In the genomic region with DNA sequence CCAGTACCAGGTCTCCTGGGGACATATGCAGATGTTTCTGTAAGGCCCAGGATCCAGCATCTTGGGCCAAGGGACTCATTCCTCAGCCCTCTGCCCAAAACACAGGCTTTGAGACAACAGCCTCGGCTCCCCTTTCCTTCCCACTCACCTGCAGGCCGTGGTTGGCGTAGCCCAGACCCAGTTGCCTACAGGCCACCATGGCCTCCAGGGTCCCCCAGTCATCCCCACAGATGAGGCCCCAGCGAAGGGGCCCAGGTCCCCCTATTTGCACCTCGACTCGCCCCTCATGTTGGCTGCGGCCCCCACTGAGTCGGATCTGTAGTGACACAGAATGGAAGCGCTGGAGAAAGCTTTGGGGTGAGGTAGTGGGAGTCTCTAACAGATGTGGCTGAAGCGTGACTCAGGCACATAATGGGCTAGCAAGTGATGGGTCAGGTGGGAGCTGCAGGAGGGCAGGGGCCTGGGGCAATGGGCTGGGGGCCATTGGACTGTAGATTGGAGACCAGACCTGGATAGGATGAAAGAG, we compare ENCODE assay signal across 39 cellular contexts. TPM values are rescaled to one million over a fixed set of nuclear protein-coding genes. Genes with fewer than 3 reads are reported as not detected.
"Had no signal": no experiment of that assay in that cellular context is flagged by ENCODE, and none has a peak within 500 bp of the region (broad histone marks: within the 10 kb centered on the region; RNA-seq: fewer than 3 reads in every experiment).

No MANE protein-coding gene starts in this region.

- H3K4me3 ChIP-seq: esophagus squamous epithelium, gastroesophageal sphincter had no signal

- DNase-seq: activated B cell treated with CpG ODN at 0.5 μM for 24 hours; activated CD4-positive, alpha-beta T cell treated with anti-CD3 and anti-CD28 coated beads for 48 hours; activated CD4-positive, alpha-beta T cell treated with anti-CD3 and anti-CD28 coated beads, Interleukin-2, amount 50 U/mL, for 1 hour; activated CD4-positive, alpha-beta T cell treated with anti-CD3 and anti-CD28 coated beads, Interleukin-2, amount 50 U/mL, for 48 hours; activated CD8-positive, alpha-beta memory T cell treated with anti-CD3 and anti-CD28 coated beads for 24 hours; activated CD8-positive, alpha-beta T cell treated with anti-CD3 and anti-CD28 coated beads for 36 hours; activated effector memory CD4-positive, alpha-beta T cell treated with Interleukin-2 at 50 U/mL for 16 hours; activated gamma-delta T cell treated with Interleukin-2 at 50 U/mL for 16 hours; activated naive CD4-positive, alpha-beta T cell treated with anti-CD3 and anti-CD28 coated beads, Interleukin-2, amount 50 U/mL, for 16 hours; activated naive CD4-positive, alpha-beta T cell treated with Interleukin-2 at 50 U/mL for 16 hours; activated T-cell treated with anti-CD3 and anti-CD28 coated beads, Interleukin-2, amount 50 U/mL, for 4 hours; amniotic stem cell; anterior cingulate cortex; brain microvascular endothelial cell; cortex of kidney; dermis blood vessel endothelial cell; effector CD8-positive, alpha-beta T cell; esophagus squamous epithelium; foreskin melanocyte; T-helper 1 cell; T-helper 17 cell; T1000; WERI-Rb-1 had no signal

- H3K27me3 ChIP-seq: brain microvascular endothelial cell had no signal

- H3K9me3 ChIP-seq: esophagus squamous epithelium, gastroesophageal sphincter had no signal

- H3K27ac ChIP-seq: brain microvascular endothelial cell, epithelial cell of prostate, esophagus squamous epithelium, gastroesophageal sphincter, WERI-Rb-1 had no signal

- FAIRE-seq: astrocyte, bronchial epithelial cell, colon, endometrium, endothelial cell of umbilical vein had no signal

- H3K27ac Mint-ChIP-seq: activated B cell treated with CpG ODN at 0.5 μM for 24 hours; activated CD8-positive, alpha-beta T cell treated with anti-CD3 and anti-CD28 coated beads for 36 hours; activated naive CD8-positive, alpha-beta T cell; activated T-helper 17 cell treated with anti-CD3 and anti-CD28 coated beads, Interleukin-2, amount 50 U/mL, for 72 hours; T-helper 17 cell; T-helper 2 cell treated with Interferon-gamma antibody and Interleukin-4, amounts not matched to agents 5 μg/mL and 100 μg/mL, for 36 hours had no signal

- ATAC-seq: activated CD4-positive, CD25-positive, alpha-beta regulatory T cell treated with anti-CD3 and anti-CD28 coated beads, Interleukin-2, amount 50 U/mL, for 24 hours; activated CD8-positive, alpha-beta T cell treated with anti-CD3 and anti-CD28 coated beads for 36 hours; activated T-cell treated with anti-CD3 and anti-CD28 coated beads, Interleukin-2, amount 50 U/mL, for 4 hours; activated T-helper 17 cell treated with anti-CD3 and anti-CD28 coated beads, Interleukin-2, amount 50 U/mL, for 72 hours; gastroesophageal sphincter; T-helper 17 cell had no signal

- H3K27me3 Mint-ChIP-seq: activated B cell treated with CpG ODN at 0.5 μM for 24 hours had no signal

- H3K9me3 Mint-ChIP-seq: activated CD8-positive, alpha-beta T cell treated with anti-CD3 and anti-CD28 coated beads for 36 hours; activated T-cell treated with anti-CD3 and anti-CD28 coated beads, Interleukin-2, amount 50 U/mL, for 4 hours; activated T-helper 17 cell treated with anti-CD3 and anti-CD28 coated beads, Interleukin-2, amount 50 U/mL, for 72 hours; central memory CD8-positive, alpha-beta T cell; T-helper 2 cell treated with Interferon-gamma antibody and Interleukin-4, amounts not matched to agents 5 μg/mL and 100 μg/mL, for 36 hours had no signal

- H3K4me3 Mint-ChIP-seq: activated B cell treated with CpG ODN at 0.5 μM for 24 hours; activated CD8-positive, alpha-beta T cell treated with anti-CD3 and anti-CD28 coated beads for 36 hours; activated naive CD8-positive, alpha-beta T cell; activated T-cell treated with anti-CD3 and anti-CD28 coated beads, Interleukin-2, amount 50 U/mL, for 4 hours; activated T-helper 17 cell treated with anti-CD3 and anti-CD28 coated beads, Interleukin-2, amount 50 U/mL, for 72 hours; central memory CD8-positive, alpha-beta T cell; T-helper 17 cell; T-helper 2 cell treated with Interferon-gamma antibody and Interleukin-4, amounts not matched to agents 5 μg/mL and 100 μg/mL, for 36 hours had no signal

RNA-seq across cellular contexts. Expression of a gene that starts 9.5 kb away (rescaled TPM):
- total RNA-seq: cardiac septum, dermis blood vessel endothelial cell, fibroblast of lung, fibroblast of villous mesenchyme, gastroesophageal sphincter, glomerular endothelial cell had no signal
- polyA plus RNA-seq: fibroblast of lung had no signal
